19 cellular contexts compared by ENCODE assay signal in genomic region chr4:150218447-150218846, GRCh38.
A peak's percentile ranks its signal among the peaks of the same experiment; 100 is the strongest.
DNase-seq lines count a peak whose midpoint lies in the region; ATAC-seq and TF ChIP-seq lines count a peak whose summit lies in the region.
"Had no signal": no experiment of that assay in that cellular context is flagged by ENCODE, and none has a peak within 500 bp of the region (broad histone marks: within the 10 kb centered on the region; RNA-seq: fewer than 3 reads in every experiment).

No MANE protein-coding gene starts in this region.

- TF ChIP-seq CTCF in GM23338 (conservative IDR thresholded peaks at IDR 0.05; ENCODE audit: low read depth in 2 of 2), result no peak

- no CpG with 5 or more reads among the region's 2 CpGs for WGBS in trophoblast cell (ENCODE audit: extremely low coverage, insufficient coverage, insufficient read length)

- no peak overlapping the region for H3K27ac ChIP-seq in GM23338 (ENCODE audit: low read depth)
- H3K27ac ChIP-seq in layer of hippocampus (ENCODE audit: low read depth, low read length), result peak overlapping the region; percentile 24
- H3K27ac ChIP-seq in trophoblast cell (ENCODE audit: low read depth, low read length), result no peak overlapping the region
- H3K27ac ChIP-seq: BLaER1 had no signal

- no peak overlapping the region for H3K4me2 ChIP-seq in GM23338
- no peak overlapping the region for H3K4me2 ChIP-seq in trophoblast cell (ENCODE audit: low read length)
- H3K4me2 ChIP-seq: BLaER1 had no signal

- H4K91ac ChIP-seq in trophoblast cell (ENCODE audit: low read depth, low read length), result peak overlapping the region; percentile 78

- H4K12ac ChIP-seq in trophoblast cell (ENCODE audit: low read depth, low read length), result peak overlapping the region; percentile 51

- H2AFZ ChIP-seq in GM23338 (peak overlapping the region; percentile 82; the same call in 1 of the 2 replicates), trophoblast cell (ENCODE audit: insufficient read depth, low read length, poor library complexity) (peak overlapping the region; percentile 10)

- H3K9me3 Mint-ChIP-seq in GM23338, result no peaks in the 10 kb centered on the region
- H3K9me3 Mint-ChIP-seq: CD4-positive, CD25-positive, alpha-beta regulatory T cell; H9 had no signal

- H2BK5ac ChIP-seq in trophoblast cell (ENCODE audit: low read depth, low read length, poor library complexity), result no peak overlapping the region

- no peak overlapping the region for H3K18ac ChIP-seq in trophoblast cell (ENCODE audit: low read length)

- peak overlapping the region; percentile 46 for H2BK120ac ChIP-seq in trophoblast cell (ENCODE audit: insufficient read depth, low read length, poor library complexity)

- H3K36me3 ChIP-seq in GM23338 (ENCODE audit: insufficient read depth) (no peaks in the 10 kb centered on the region), trophoblast cell (ENCODE audit: control insufficient read depth in 1 of 2, insufficient read depth in 2 of 2, low read length in 2 of 2) (no peaks in the 10 kb centered on the region)
- H3K36me3 ChIP-seq: SJSA1 had no signal

- H3K79me2 ChIP-seq in GM23338 (replicated peaks; ENCODE audit: insufficient read depth) (no peaks in the 10 kb centered on the region), trophoblast cell (ENCODE audit: control insufficient read depth, insufficient read depth, low read length, poor library complexity) (no peaks in the 10 kb centered on the region)

- no peak for ATAC-seq in GM23338
- ATAC-seq in activated CD4-positive, CD25-positive, alpha-beta regulatory T cell treated with anti-CD3 and anti-CD28 coated beads, Interleukin-2, amount 50 U/mL, for 24 hours, result no peak

- H3K27me3 Mint-ChIP-seq in GM23338 (ENCODE audit: insufficient read depth, low read depth, poor library complexity), result peaks cover 2% of the 10 kb centered on the region

- peaks cover 8% of the 10 kb centered on the region; the same call in 1 of the 2 replicates for H3K4me1 ChIP-seq in GM23338 (ENCODE audit: insufficient read depth)
- peaks cover 7 to 11% of the 10 kb centered on the region in 2 experiments for H3K4me1 ChIP-seq in trophoblast cell (ENCODE audit: control insufficient read depth in 1 of 2, insufficient read depth in 2 of 2, low read length in 2 of 2)
- H3K4me1 ChIP-seq: BLaER1 had no signal

- peak overlapping the region; percentile 84 for H2BK12ac ChIP-seq in trophoblast cell (ENCODE audit: low read length)

- no peak overlapping the region for H3K4me3 Mint-ChIP-seq in GM23338
- H3K4me3 Mint-ChIP-seq: CD4-positive, CD25-positive, alpha-beta regulatory T cell; H9 had no signal

- peak overlapping the region; percentile 80 for H3K14ac ChIP-seq in trophoblast cell (ENCODE audit: low read length)

- no peaks in the 10 kb centered on the region for H3F3A ChIP-seq in GM23338 (replicated peaks; ENCODE audit: low read depth)

- no peak overlapping the region for H3K9ac ChIP-seq in trophoblast cell (ENCODE audit: low read length)
- H3K9ac ChIP-seq: BLaER1 had no signal

- no peaks in the 10 kb centered on the region for H3K9me2 ChIP-seq in GM23338 (ENCODE audit: insufficient read depth)

- no peaks in the 10 kb centered on the region for H3K36me3 Mint-ChIP-seq in GM23338 (ENCODE audit: low read depth)
- H3K36me3 Mint-ChIP-seq: CD4-positive, CD25-positive, alpha-beta regulatory T cell had no signal

- peaks cover 12% of the 10 kb centered on the region; the same call in 2 of the 3 replicates for H3K4me1 Mint-ChIP-seq in GM23338
- H3K4me1 Mint-ChIP-seq: CD4-positive, CD25-positive, alpha-beta regulatory T cell had no signal

- H4K20me1 ChIP-seq in GM23338 (replicated peaks; ENCODE audit: insufficient read depth), result no peaks in the 10 kb centered on the region
- H4K20me1 ChIP-seq: BLaER1 had no signal

- no peak for DNase-seq in GM23338 (ENCODE audit: low spot score)
- peak; percentile 40 for DNase-seq in NCI-H69 (lab: John Stamatoyannopoulos, UW)
- DNase-seq in trophoblast cell, result no peak
- DNase-seq in activated CD8-positive, alpha-beta memory T cell treated with anti-CD3 and anti-CD28 coated beads, Interleukin-2, amount 50 U/mL, for 48 hours, result no peak
- no peak for DNase-seq in anterior cingulate cortex (lab: John Stamatoyannopoulos, UW)
- DNase-seq: CD4-positive, CD25-positive, alpha-beta regulatory T cell; DND-41; H9; KBM-7; MV-4-11; NCI-H187 treated with DMSO at 0.1 percent for 48 hours; NCI-H446; NCI-H526; Right ventricle myocardium superior; RPMI8226 had no signal

- no peaks in the 10 kb centered on the region for H3K9me3 ChIP-seq in trophoblast cell (ENCODE audit: insufficient read depth, low read depth, low read length)
- H3K9me3 ChIP-seq: BLaER1, SJSA1 had no signal

- no peak overlapping the region for H3K23ac ChIP-seq in trophoblast cell (ENCODE audit: low read length)

- H3K4ac ChIP-seq in trophoblast cell (ENCODE audit: low read depth, low read length), result no peak overlapping the region

- peak overlapping the region; percentile 69 for H4K8ac ChIP-seq in trophoblast cell (ENCODE audit: low read depth, low read length)

- H3K79me1 ChIP-seq in trophoblast cell (ENCODE audit: low read length), result peaks cover 10% of the 10 kb centered on the region

- H3K27me3 ChIP-seq in GM23338 (ENCODE audit: insufficient read depth), result no peaks in the 10 kb centered on the region
- no peaks in the 10 kb centered on the region for H3K27me3 ChIP-seq in layer of hippocampus (ENCODE audit: control insufficient read depth, insufficient read depth, low read length)
- no peaks in the 10 kb centered on the region for H3K27me3 ChIP-seq in trophoblast cell (ENCODE audit: insufficient read depth, low read length)
- H3K27me3 ChIP-seq: BLaER1, SJSA1 had no signal

- H3K27ac Mint-ChIP-seq in GM23338, result no peak overlapping the region
- H3K27ac Mint-ChIP-seq: CD4-positive, CD25-positive, alpha-beta regulatory T cell; H9 had no signal

- H2AK5ac ChIP-seq in trophoblast cell (ENCODE audit: low read length), result peak overlapping the region; percentile 96

- H3K4me3 ChIP-seq in GM23338, result no peak overlapping the region
- no peak overlapping the region for H3K4me3 ChIP-seq in trophoblast cell (ENCODE audit: low read depth, low read length)
- H3K4me3 ChIP-seq: BLaER1, SJSA1 had no signal

TF ChIP-seq in GM23338, 12 proteins besides CTCF, POLR2A, EP300 and RAD21 (continues in another document):
- no peak for TF ChIP-seq EZH2 (IDR thresholded peaks at IDR 0.05; ENCODE audit: low read depth, unreplicated experiment)
- no peak for TF ChIP-seq JUNB (IDR thresholded peaks at IDR 0.05; ENCODE audit: unreplicated experiment)
- no peak for TF ChIP-seq ETS1 (IDR thresholded peaks at IDR 0.05)
- no peak for TF ChIP-seq EZH2phosphoT487 (IDR thresholded peaks at IDR 0.05; ENCODE audit: unreplicated experiment)
